ENCODE assay signal across 4 cellular contexts in the genomic region with DNA sequence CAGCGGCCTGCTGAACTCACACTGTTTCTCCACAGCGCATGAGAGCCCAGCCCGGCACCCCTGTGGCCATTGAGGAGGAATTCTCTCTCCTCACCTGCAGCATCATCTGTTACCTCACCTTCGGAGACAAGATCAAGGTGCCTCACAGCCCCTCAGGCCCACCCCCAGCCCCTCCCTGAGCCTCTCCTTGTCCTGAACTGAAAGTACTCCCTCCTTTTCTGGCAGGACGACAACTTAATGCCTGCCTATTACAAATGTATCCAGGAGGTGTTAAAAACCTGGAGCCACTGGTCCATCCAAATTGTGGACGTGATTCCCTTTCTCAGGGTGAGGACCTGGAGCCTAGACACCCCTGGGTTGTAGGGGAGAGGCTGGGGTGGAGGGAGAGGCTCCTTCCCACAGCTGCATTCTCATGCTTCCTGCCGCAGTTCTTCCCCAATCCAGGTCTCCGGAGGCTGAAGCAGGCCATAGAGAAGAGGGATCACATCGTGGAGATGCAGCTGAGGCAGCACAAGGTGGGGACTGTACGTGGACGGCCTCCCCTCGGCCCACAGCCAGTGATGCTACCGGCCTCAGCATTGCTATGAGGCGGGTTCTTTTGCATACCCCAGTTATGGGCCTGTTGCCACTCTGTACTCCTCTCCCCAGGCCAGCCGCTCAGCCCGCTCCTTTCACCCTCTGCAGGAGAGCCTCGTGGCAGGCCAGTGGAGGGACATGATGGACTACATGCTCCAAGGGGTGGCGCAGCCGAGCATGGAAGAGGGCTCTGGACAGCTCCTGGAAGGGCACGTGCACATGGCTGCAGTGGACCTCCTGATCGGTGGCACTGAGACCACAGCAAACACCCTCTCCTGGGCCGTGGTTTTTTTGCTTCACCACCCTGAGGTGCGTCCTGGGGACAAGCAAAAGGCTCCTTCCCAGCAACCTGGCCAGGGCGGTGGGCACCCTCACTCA. TPM values are rescaled to one million over a fixed set of nuclear protein-coding genes. Genes with fewer than 3 reads are reported as not detected.
"Had no signal": no experiment of that assay in that cellular context is flagged by ENCODE, and none has a peak within 500 bp of the region (broad histone marks: within the 10 kb centered on the region; RNA-seq: fewer than 3 reads in every experiment).

No MANE protein-coding gene starts in this region.

RNA-seq across cellular contexts. Expression of a gene that starts 1.4 kb away (rescaled TPM):
- total RNA-seq: GM23248, H7, HT-29 had no signal
- polyA plus RNA-seq: GM23248, IgD-negative memory B cell had no signal

RNA-seq across cellular contexts. Expression of a gene that starts 25.0 kb away (rescaled TPM):
- polyA plus RNA-seq: IgD-negative memory B cell had no signal
